Comparison of ENCODE assay signal across 27 cellular contexts in genomic region chr10:71819985-71820384, GRCh38.
"Had no signal": no experiment of that assay in that cellular context is flagged by ENCODE, and none has a peak within 500 bp of the region (broad histone marks: within the 10 kb centered on the region; RNA-seq: fewer than 3 reads in every experiment).

No MANE protein-coding gene starts in this region.

- H3K36me3 Mint-ChIP-seq: activated naive CD8-positive, alpha-beta T cell had no signal

- DNase-seq: activated CD4-positive, alpha-beta memory T cell treated with anti-CD3 and anti-CD28 coated beads for 36 hours; activated CD4-positive, alpha-beta T cell treated with anti-CD3 and anti-CD28 coated beads, Interleukin-2, amount 10 ng/mL, durations not matched to agents 7 days and 5 days; activated CD4-positive, CD25-positive, alpha-beta regulatory T cell; activated CD8-positive, alpha-beta memory T cell treated with anti-CD3 and anti-CD28 coated beads for 24 hours; activated gamma-delta T cell treated with Interleukin-2 at 50 U/mL for 16 hours; activated T-cell treated with anti-CD3 and anti-CD28 coated beads, Interleukin-2, amount 50 U/mL, for 72 hours; amygdala; brain microvascular endothelial cell; cerebellar nuclear complex; KG1; NCI-H1048; NCI-H1417; NCI-H1930; NCI-H2171; NCI-H226; NCI-H526 treated with DMSO at 0.1 percent for 48 hours; NK-92 treated with Interleukin-12 subunit alpha and Interleukin-12 subunit beta, amount 100 ng/mL, for 24 hours; OCI-M1; Peyer's patch; Right ventricle myocardium superior; SJCRH30; SK-N-SH; T-helper 1 cell had no signal

- H3K4me1 ChIP-seq: Peyer's patch, SJCRH30 had no signal

- H3K9me3 Mint-ChIP-seq: activated CD4-positive, alpha-beta memory T cell treated with anti-CD3 and anti-CD28 coated beads for 36 hours; activated CD4-positive, alpha-beta T cell treated with anti-CD3 and anti-CD28 coated beads, Interleukin-2, amount 10 ng/mL, durations not matched to agents 7 days and 5 days; activated T-cell treated with anti-CD3 and anti-CD28 coated beads, Interleukin-2, amount 50 U/mL, for 72 hours; activated T-helper 2 cell treated with anti-CD3 and anti-CD28 coated beads, Interferon-gamma antibody, Interleukin-2, Interleukin-4, amounts not matched to agents 10 μg/mL and 5 μg/mL and 100 μg/mL, durations not matched to agents 14 hours and 24 hours and 36 hours had no signal

- ATAC-seq: activated T-cell treated with anti-CD3 and anti-CD28 coated beads, Interleukin-2, amount 50 U/mL, for 72 hours had no signal

- H3K4me3 Mint-ChIP-seq: activated CD4-positive, alpha-beta memory T cell treated with anti-CD3 and anti-CD28 coated beads for 36 hours; activated CD4-positive, alpha-beta T cell treated with anti-CD3 and anti-CD28 coated beads, Interleukin-2, amount 10 ng/mL, durations not matched to agents 7 days and 5 days; activated naive CD8-positive, alpha-beta T cell; activated T-cell treated with anti-CD3 and anti-CD28 coated beads, Interleukin-2, amount 50 U/mL, for 72 hours had no signal

- H3K27me3 ChIP-seq: brain microvascular endothelial cell, cardiac muscle cell, Peyer's patch, SJCRH30 had no signal

- H3K9ac ChIP-seq: SK-N-SH had no signal

- H3K27ac Mint-ChIP-seq: activated CD4-positive, alpha-beta T cell treated with anti-CD3 and anti-CD28 coated beads, Interleukin-2, amount 10 ng/mL, durations not matched to agents 7 days and 5 days; activated naive CD8-positive, alpha-beta T cell; activated T-helper 2 cell treated with anti-CD3 and anti-CD28 coated beads, Interferon-gamma antibody, Interleukin-2, Interleukin-4, amounts not matched to agents 10 μg/mL and 5 μg/mL and 100 μg/mL, durations not matched to agents 14 hours and 24 hours and 36 hours had no signal

- H3K27ac ChIP-seq: brain microvascular endothelial cell, cardiac muscle cell, Peyer's patch, SJCRH30, VCaP had no signal

- H3K4me3 ChIP-seq: cardiac muscle cell, Peyer's patch, SJCRH30 had no signal

- H3K27me3 Mint-ChIP-seq: activated CD4-positive, alpha-beta memory T cell treated with anti-CD3 and anti-CD28 coated beads for 36 hours; activated CD4-positive, alpha-beta T cell treated with anti-CD3 and anti-CD28 coated beads, Interleukin-2, amount 10 ng/mL, durations not matched to agents 7 days and 5 days; activated naive CD8-positive, alpha-beta T cell had no signal

- H3K4me2 ChIP-seq: SK-N-SH had no signal

- H3K9me3 ChIP-seq: Peyer's patch, SJCRH30, SK-N-SH had no signal
